13 cellular contexts compared by ENCODE assay signal in genomic region chr5:93246093-93246855, GRCh38.
DNase-seq lines count a peak whose midpoint lies in the region; ATAC-seq and TF ChIP-seq lines count a peak whose summit lies in the region.
"Had no signal": no experiment of that assay in that cellular context is flagged by ENCODE, and none has a peak within 500 bp of the region (broad histone marks: within the 10 kb centered on the region; RNA-seq: fewer than 3 reads in every experiment).

No MANE protein-coding gene starts in this region.

- peaks cover 26% of the 10 kb centered on the region for H3K4me1 Mint-ChIP-seq in chondrocyte (ENCODE audit: low read depth)
- H3K4me1 Mint-ChIP-seq: central memory CD8-positive, alpha-beta T cell had no signal

- H3K36me3 ChIP-seq in A673 (ENCODE audit: insufficient read depth, low read length, poor library complexity, severe bottlenecking) (no peaks in the 10 kb centered on the region), mesodermal cell (ENCODE audit: control insufficient read depth, insufficient read depth, low read length) (no peaks in the 10 kb centered on the region), PC-9 (ENCODE audit: low read depth) (no peaks in the 10 kb centered on the region)
- H3K36me3 ChIP-seq: BLaER1 treated with 17β-estradiol and CSF1 and Interleukin-3, amounts not matched to agents 10 nM and 100 nM; upper lobe of right lung had no signal

- no peaks in the 10 kb centered on the region for H4K20me1 ChIP-seq in PC-9 (ENCODE audit: insufficient read depth)
- H4K20me1 ChIP-seq: BLaER1 treated with 17β-estradiol and CSF1 and Interleukin-3, amounts not matched to agents 10 nM and 100 nM had no signal

- H3K27me3 ChIP-seq in A673 (replicated peaks; ENCODE audit: insufficient read depth, low read depth, low read length, poor library complexity): no peaks in the 10 kb centered on the region
- H3K27me3 ChIP-seq in dorsolateral prefrontal cortex: no peaks in the 10 kb centered on the region
- no peaks in the 10 kb centered on the region for H3K27me3 ChIP-seq in PC-9 (ENCODE audit: insufficient read depth, low read depth)
- H3K27me3 ChIP-seq: BLaER1 treated with 17β-estradiol and CSF1 and Interleukin-3, amounts not matched to agents 10 nM and 100 nM; upper lobe of right lung had no signal

- H3K4me2 ChIP-seq in PC-9: no peak overlapping the region
- H3K4me2 ChIP-seq: BLaER1 treated with 17β-estradiol and CSF1 and Interleukin-3, amounts not matched to agents 10 nM and 100 nM had no signal

- TF ChIP-seq CTCF in A673 (conservative IDR thresholded peaks at IDR 0.05; ENCODE audit: low read depth, low read length) (no peak), dorsolateral prefrontal cortex (IDR thresholded peaks at IDR 0.05 in 54 of 56, conservative IDR thresholded peaks at IDR 0.05 in 2 of 56; ENCODE audit: low read depth in 1 of 56, partially characterized antibody in 56 of 56) (no peak), chondrocyte (IDR thresholded peaks at IDR 0.05) (no peak), PC-9 (conservative IDR thresholded peaks at IDR 0.05) (no peak)

- H3K4me1 ChIP-seq in A673 (ENCODE audit: insufficient read depth, low read length, poor library complexity, severe bottlenecking): peaks cover 5% of the 10 kb centered on the region
- H3K4me1 ChIP-seq in mesodermal cell (ENCODE audit: control insufficient read depth, insufficient read depth, low read length, poor library complexity, severe bottlenecking): peaks cover 39% of the 10 kb centered on the region
- H3K4me1 ChIP-seq in PC-9 (replicated peaks; ENCODE audit: insufficient read depth): peaks cover 23% of the 10 kb centered on the region
- H3K4me1 ChIP-seq: BLaER1 treated with 17β-estradiol and CSF1 and Interleukin-3, amounts not matched to agents 10 nM and 100 nM; upper lobe of right lung had no signal

- H3K36me3 Mint-ChIP-seq in chondrocyte (ENCODE audit: low read depth): no peaks in the 10 kb centered on the region

- no peaks in the 10 kb centered on the region; the same call in 1 of the 2 replicates for H3F3A ChIP-seq in PC-9 (ENCODE audit: insufficient read depth, low read depth)

- H3K79me2 ChIP-seq in PC-9 (ENCODE audit: low read depth): no peaks in the 10 kb centered on the region

- DNase-seq in A673 (ENCODE audit: low spot score) (peak; percentile 67), NCI-H1417 treated with DMSO at 0.1 percent for 48 hours (lab: John Stamatoyannopoulos, UW) (peak; percentile 27), dorsolateral prefrontal cortex (no peak), chondrocyte (ENCODE audit: low spot score) (no peak), PC-9 (no peak)
- DNase-seq: activated CD4-positive, alpha-beta T cell treated with anti-CD3 and anti-CD28 coated beads, Interleukin-2, amount 50 U/mL, for 4 hours; left colon; upper lobe of right lung had no signal

- CTCF ChIA-PET in A673 (lab: Charles Lee) (no interaction called here), PC-9 (lab: Charles Lee) (no interaction called here)

- H3K9me2 ChIP-seq in PC-9 (ENCODE audit: insufficient read depth): no peaks in the 10 kb centered on the region

- H3K4me3 Mint-ChIP-seq in chondrocyte (ENCODE audit: unreplicated experiment): no peak overlapping the region
- H3K4me3 Mint-ChIP-seq: central memory CD8-positive, alpha-beta T cell had no signal

- H3K27ac ChIP-seq in A673 (ENCODE audit: low read depth, low read length, poor library complexity, severe bottlenecking) (no peak overlapping the region), dorsolateral prefrontal cortex (peak overlapping the region in 37 of 59 donors; percentile 2 to 73 (median 30)), mesodermal cell (ENCODE audit: low read depth, low read length, severe bottlenecking) (peak overlapping the region; percentile 70), PC-9 (no peak overlapping the region)
- H3K27ac ChIP-seq: BLaER1 treated with 17β-estradiol and CSF1 and Interleukin-3, amounts not matched to agents 10 nM and 100 nM had no signal

- no peak overlapping the region for H3K27ac Mint-ChIP-seq in chondrocyte (ENCODE audit: unreplicated experiment)

- WGBS in mesodermal cell (ENCODE audit: insufficient coverage in 2 of 2), 2 experiments: 42 to 50% methylated on average over 3 to 4 of the region's 6 CpGs

- no peak overlapping the region for H2AFZ ChIP-seq in PC-9

- POLR2A ChIA-PET in A673 (lab: Charles Lee; ENCODE audit: low non-redundant PET) (no interaction called here), PC-9 (lab: Charles Lee; ENCODE audit: unreplicated experiment) (no interaction called here)

- ATAC-seq in GM18519 (IDR thresholded peaks at IDR 0.05; ENCODE audit: low FRiP score, unreplicated experiment) (no peak), HG03280 (IDR thresholded peaks at IDR 0.05; ENCODE audit: unreplicated experiment) (no peak)
- ATAC-seq: left colon, upper lobe of right lung had no signal

- H3K4me3 ChIP-seq in A673 (ENCODE audit: low read depth, low read length, poor library complexity, severe bottlenecking) (no peak overlapping the region), dorsolateral prefrontal cortex (peak overlapping the region in 2 of 59 donors; percentile 1 to 11), mesodermal cell (ENCODE audit: extremely low read depth, insufficient read depth, low read length, poor library complexity, severe bottlenecking) (no peak overlapping the region), PC-9 (no peak overlapping the region)
- H3K4me3 ChIP-seq: BLaER1 treated with 17β-estradiol and CSF1 and Interleukin-3, amounts not matched to agents 10 nM and 100 nM; upper lobe of right lung had no signal

- H3K27me3 Mint-ChIP-seq in chondrocyte (ENCODE audit: low read depth): no peaks in the 10 kb centered on the region
- H3K27me3 Mint-ChIP-seq: central memory CD8-positive, alpha-beta T cell had no signal

- H3K9me3 Mint-ChIP-seq in chondrocyte (ENCODE audit: low read depth): no peaks in the 10 kb centered on the region
- H3K9me3 Mint-ChIP-seq: central memory CD8-positive, alpha-beta T cell had no signal

- intact Hi-C loops in A673 (cut with micrococcal nuclease; ENCODE audit: unreplicated experiment): no loop called here
- intact Hi-C loops in dorsolateral prefrontal cortex (cut with DNase I): no loop called here
- intact Hi-C loops in PC-9 (cut with micrococcal nuclease; ENCODE audit: unreplicated experiment): no loop called here

- no TSS peak for BruUV-seq in A673 (replicated peaks; lab: Mats Ljungman, UMichigan)
- BruUV-seq in PC-9 (replicated peaks; lab: Mats Ljungman, UMichigan): no TSS peak

- no peaks in the 10 kb centered on the region for H3K9me3 ChIP-seq in A673 (ENCODE audit: low read depth, low read length, poor library complexity, severe bottlenecking)
- no peaks in the 10 kb centered on the region for H3K9me3 ChIP-seq in mesodermal cell (ENCODE audit: control insufficient read depth, low read length)
- no peaks in the 10 kb centered on the region for H3K9me3 ChIP-seq in PC-9 (ENCODE audit: insufficient read depth, low read depth)
- H3K9me3 ChIP-seq: BLaER1 treated with 17β-estradiol and CSF1 and Interleukin-3, amounts not matched to agents 10 nM and 100 nM; upper lobe of right lung had no signal

Comparison
In these comparisons a context has a peak if more than half of its experiments do, and no peak if none do; other contexts are left out.
1. DNase-seq: peak in A673 (single experiment) and NCI-H1417 treated with DMSO at 0.1 percent for 48 hours (single experiment); none in dorsolateral prefrontal cortex (0 of 10), chondrocyte (single experiment) and PC-9 (0 of 2).
2. H3K27ac ChIP-seq: peak in dorsolateral prefrontal cortex (37 of 59) and mesodermal cell (single experiment); none in A673 (single experiment) and PC-9 (single experiment).